Comparison of ENCODE assay signal across 23 cellular contexts in the genomic region with DNA sequence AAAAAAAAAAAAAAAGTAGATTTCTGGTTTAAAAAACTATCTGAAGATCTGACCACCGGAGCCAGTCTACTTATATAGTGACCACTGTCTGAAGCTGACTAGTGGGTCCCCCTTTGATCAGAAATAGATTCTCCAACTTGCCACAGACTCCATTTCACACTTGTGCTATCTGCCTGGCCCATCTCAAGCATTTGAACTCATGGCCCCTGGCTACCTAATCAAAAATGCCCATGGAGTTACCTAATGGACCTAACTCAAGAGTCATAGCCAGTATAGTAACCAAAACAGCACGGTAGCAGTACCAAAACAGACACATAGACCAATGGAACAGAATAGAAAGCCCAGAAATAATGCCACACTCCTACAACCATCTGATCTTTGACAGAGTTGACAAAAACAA. TPM values are rescaled to one million over a fixed set of nuclear protein-coding genes. Genes with fewer than 3 reads are reported as not detected.
DNase-seq lines count a peak whose midpoint lies in the region; FAIRE-seq and TF ChIP-seq lines count a peak whose summit lies in the region.
"Had no signal": no experiment of that assay in that cellular context is flagged by ENCODE, and none has a peak within 500 bp of the region (broad histone marks: within the 10 kb centered on the region; RNA-seq: fewer than 3 reads in every experiment).

No MANE protein-coding gene starts in this region.

- H2AFZ ChIP-seq in Karpas-422 (ENCODE audit: low read length) (0 out of 2 replicates have a peak overlapping the region, but pooled peaks have one; percentile 60), astrocyte (ENCODE audit: low read depth, low read length) (no peak overlapping the region)

- no peak overlapping the region for H3K18ac ChIP-seq in mesendoderm (ENCODE audit: low read length)

- no peak overlapping the region for H3K23ac ChIP-seq in mesendoderm (ENCODE audit: low read length)

- no peak overlapping the region for H3K27ac Mint-ChIP-seq in astrocyte (ENCODE audit: unreplicated experiment)
- H3K27ac Mint-ChIP-seq in activated CD4-positive, alpha-beta memory T cell treated with anti-CD3 and anti-CD28 coated beads for 36 hours = no peak overlapping the region
- H3K27ac Mint-ChIP-seq: CD8-positive, alpha-beta T cell had no signal

- H3K9me3 Mint-ChIP-seq in astrocyte (ENCODE audit: unreplicated experiment) = peaks cover 6% of the 10 kb centered on the region
- H3K9me3 Mint-ChIP-seq in activated CD4-positive, alpha-beta memory T cell treated with anti-CD3 and anti-CD28 coated beads for 36 hours = no peaks in the 10 kb centered on the region
- H3K9me3 Mint-ChIP-seq: CD8-positive, alpha-beta T cell had no signal

- H4K5ac ChIP-seq in mesendoderm (ENCODE audit: low read length) = no peak overlapping the region

- intact Hi-C loops in activated CD4-positive, alpha-beta memory T cell treated with anti-CD3 and anti-CD28 coated beads for 36 hours (cut with micrococcal nuclease) = loop anchor here (2.0 kb wide), 1 partner anchor 69 kb away; no protein-coding TSS in a partner anchor

- H3K79me1 ChIP-seq in mesendoderm (ENCODE audit: low read length) = no peaks in the 10 kb centered on the region

- no peak for FAIRE-seq in astrocyte (lab: Jason Lieb, UNC)
- FAIRE-seq: A204.1, D721Med, GM19239, H1 had no signal

- no peaks in the 10 kb centered on the region for H3K9me3 ChIP-seq in Karpas-422 (ENCODE audit: low read length)
- H3K9me3 ChIP-seq in astrocyte (ENCODE audit: insufficient read depth, low read depth, low read length) = no peaks in the 10 kb centered on the region
- H3K9me3 ChIP-seq: MG63, Peyer's patch had no signal

- DNase-seq in EL (peak; percentile 7), Karpas-422 (no peak), astrocyte (ENCODE audit: low read depth) (no peak), mesendoderm (peak; percentile 36), germinal center (ENCODE audit: low spot score) (no peak), mesenteric fat pad (ENCODE audit: low spot score) (no peak), HPDE6-E6E7 (ENCODE audit: extremely low spot score) (no peak)
- no peak for DNase-seq in activated CD4-positive, alpha-beta memory T cell treated with anti-CD3 and anti-CD28 coated beads for 36 hours
- DNase-seq: CD8-positive, alpha-beta T cell; DMS79; GF-D8; MG63; NCI-H1092; NCI-H510A treated with DMSO at 0.1 percent for 48 hours; NCI-H82; Peyer's patch; SHP77 treated with DMSO at 0.1 percent for 48 hours had no signal

- H3K9ac ChIP-seq in Karpas-422 (ENCODE audit: low read length) (no peak overlapping the region), astrocyte (ENCODE audit: low read length) (no peak overlapping the region), mesendoderm (ENCODE audit: low read length) (no peak overlapping the region)
- H3K9ac ChIP-seq: BLaER1 had no signal

- peaks cover 7% of the 10 kb centered on the region for H3K27me3 Mint-ChIP-seq in astrocyte (ENCODE audit: low read depth, unreplicated experiment)
- peaks cover 15% of the 10 kb centered on the region for H3K27me3 Mint-ChIP-seq in activated CD4-positive, alpha-beta memory T cell treated with anti-CD3 and anti-CD28 coated beads for 36 hours

- H3K79me2 ChIP-seq in Karpas-422 (ENCODE audit: low read length) (no peaks in the 10 kb centered on the region), astrocyte (ENCODE audit: insufficient read depth, low read length) (no peaks in the 10 kb centered on the region), mesendoderm (ENCODE audit: control insufficient read depth, insufficient read depth, low read length) (no peaks in the 10 kb centered on the region)

- no peak overlapping the region for H3K4ac ChIP-seq in mesendoderm (ENCODE audit: low read depth, low read length)

- H3K9me2 ChIP-seq in Karpas-422 (replicated peaks; ENCODE audit: insufficient read depth, low read length) = no peaks in the 10 kb centered on the region

- no peak for TF ChIP-seq CTCF in astrocyte (IDR thresholded peaks at IDR 0.05; ENCODE audit: insufficient read depth, low read depth, low read length)

- H3K27ac ChIP-seq in Karpas-422 (ENCODE audit: low read length) (no peak overlapping the region), astrocyte (ENCODE audit: low read depth, low read length) (peak overlapping the region; percentile 8), mesendoderm (ENCODE audit: low read depth, low read length) (no peak overlapping the region)
- H3K27ac ChIP-seq: BLaER1, Peyer's patch had no signal

- no peak overlapping the region for H3K4me3 Mint-ChIP-seq in astrocyte (ENCODE audit: unreplicated experiment)
- H3K4me3 Mint-ChIP-seq in activated CD4-positive, alpha-beta memory T cell treated with anti-CD3 and anti-CD28 coated beads for 36 hours = no peak overlapping the region
- H3K4me3 Mint-ChIP-seq: CD8-positive, alpha-beta T cell had no signal

- H3K36me3 ChIP-seq in Karpas-422 (ENCODE audit: insufficient read depth, low read length) (no peaks in the 10 kb centered on the region), astrocyte (ENCODE audit: insufficient read depth, low read length) (no peaks in the 10 kb centered on the region), mesendoderm (ENCODE audit: control insufficient read depth, insufficient read depth, low read length) (no peaks in the 10 kb centered on the region)
- H3K36me3 ChIP-seq: BLaER1, MG63, Peyer's patch had no signal

- POLR2A ChIA-PET in activated CD4-positive, alpha-beta memory T cell treated with anti-CD3 and anti-CD28 coated beads for 36 hours (lab: Charles Lee) = no interaction called here

- no peak overlapping the region for H2BK15ac ChIP-seq in mesendoderm (replicated peaks; ENCODE audit: low read depth)

- no peak overlapping the region for H2AK5ac ChIP-seq in mesendoderm (ENCODE audit: low read length)

- no peak overlapping the region for H2BK5ac ChIP-seq in mesendoderm (ENCODE audit: low read length)

- H3K27me3 ChIP-seq in Karpas-422 (ENCODE audit: low read length) (no peaks in the 10 kb centered on the region), astrocyte (ENCODE audit: insufficient read depth, low read length) (peaks cover 27% of the 10 kb centered on the region), mesendoderm (ENCODE audit: insufficient read depth, low read length, poor library complexity) (no peaks in the 10 kb centered on the region)
- H3K27me3 ChIP-seq: BLaER1, Peyer's patch had no signal

- no peak overlapping the region for H3K4me3 ChIP-seq in Karpas-422 (ENCODE audit: low read length)
- H3K4me3 ChIP-seq in astrocyte (ENCODE audit: insufficient read depth, low read depth, low read length) = no peak overlapping the region
- no peak overlapping the region for H3K4me3 ChIP-seq in mesendoderm (ENCODE audit: low read length)
- H3K4me3 ChIP-seq: BLaER1, K562, MG63, Peyer's patch had no signal

- H3K4me2 ChIP-seq in Karpas-422 (ENCODE audit: low read depth, low read length, poor library complexity, severe bottlenecking) = peak overlapping the region; percentile 49
- no peak overlapping the region for H3K4me2 ChIP-seq in astrocyte (ENCODE audit: low read length)
- no peak overlapping the region for H3K4me2 ChIP-seq in mesendoderm (ENCODE audit: low read length)

- H3K4me1 Mint-ChIP-seq in astrocyte (ENCODE audit: low read depth, unreplicated experiment) = peaks cover 15% of the 10 kb centered on the region
- peaks cover 11% of the 10 kb centered on the region for H3K4me1 Mint-ChIP-seq in activated CD4-positive, alpha-beta memory T cell treated with anti-CD3 and anti-CD28 coated beads for 36 hours (ENCODE audit: low read depth)

- H3K36me3 Mint-ChIP-seq in astrocyte (ENCODE audit: low read depth, unreplicated experiment) = peaks cover 3% of the 10 kb centered on the region
- H3K36me3 Mint-ChIP-seq in activated CD4-positive, alpha-beta memory T cell treated with anti-CD3 and anti-CD28 coated beads for 36 hours = no peaks in the 10 kb centered on the region
- H3K36me3 Mint-ChIP-seq: CD8-positive, alpha-beta T cell had no signal

- H4K20me1 ChIP-seq in Karpas-422 (ENCODE audit: insufficient read depth, low read depth, low read length) (no peaks in the 10 kb centered on the region), astrocyte (ENCODE audit: insufficient read depth, low read length) (no peaks in the 10 kb centered on the region)
- H4K20me1 ChIP-seq: BLaER1 had no signal

- CTCF ChIA-PET in activated CD4-positive, alpha-beta memory T cell treated with anti-CD3 and anti-CD28 coated beads for 36 hours (lab: Charles Lee) = interaction anchor here (0.9 kb wide), 1 partner anchor 18 kb away, joined by 3 read pairs; a partner anchor contains a TSS

- H4K8ac ChIP-seq in mesendoderm (ENCODE audit: low read depth, low read length) = no peak overlapping the region

- H2BK120ac ChIP-seq in mesendoderm (ENCODE audit: low read depth, low read length) = no peak overlapping the region

- H3K4me1 ChIP-seq in Karpas-422 (ENCODE audit: low read length) (peaks cover 21% of the 10 kb centered on the region), astrocyte (ENCODE audit: insufficient read depth, low read length) (peaks cover 6% of the 10 kb centered on the region), mesendoderm (ENCODE audit: control insufficient read depth, low read depth, low read length) (no peaks in the 10 kb centered on the region)
- H3K4me1 ChIP-seq: Peyer's patch had no signal

- no peak overlapping the region for H3K56ac ChIP-seq in mesendoderm (ENCODE audit: low read length)

- no CpG with 5 or more reads among the region's 2 CpGs for whole genome bisulfite sequencing in mesendoderm (ENCODE audit: extremely low coverage, insufficient coverage, low lambda C conversion rate)

RNA-seq across cellular contexts. Expression of a gene that starts 17.0 kb away (rescaled TPM):
- total RNA-seq in Karpas-422 (2014; rRNA removed; shearing (Covaris generic); ENCODE audit: low replicate concordance) = 124 and 154 TPM in 2 replicates
- total RNA-seq in astrocyte (34.9 and 35.5 TPM in 2 replicates), mesenteric fat pad (46.3 TPM)
- 32.1 TPM for polyA plus RNA-seq in mesendoderm (2013, experiment 1 of 2)
- 32.4 TPM for polyA plus RNA-seq in mesendoderm (2013, experiment 2 of 2)
- 10 to 100 TPM; 51.3 to 53.9 TPM for total RNA-seq in activated CD4-positive, alpha-beta memory T cell treated with anti-CD3 and anti-CD28 coated beads for 36 hours

Comparison
In these comparisons a context has a peak if more than half of its experiments do, and no peak if none do; other contexts are left out.
1. DNase-seq: peak in EL (single experiment) and mesendoderm (single experiment); none in Karpas-422 (single experiment), astrocyte (single experiment), germinal center (single experiment), mesenteric fat pad (single experiment), HPDE6-E6E7 (single experiment) and activated CD4-positive, alpha-beta memory T cell treated with anti-CD3 and anti-CD28 coated beads for 36 hours (single experiment).